24 cellular contexts compared by ENCODE assay signal in the genomic region with DNA sequence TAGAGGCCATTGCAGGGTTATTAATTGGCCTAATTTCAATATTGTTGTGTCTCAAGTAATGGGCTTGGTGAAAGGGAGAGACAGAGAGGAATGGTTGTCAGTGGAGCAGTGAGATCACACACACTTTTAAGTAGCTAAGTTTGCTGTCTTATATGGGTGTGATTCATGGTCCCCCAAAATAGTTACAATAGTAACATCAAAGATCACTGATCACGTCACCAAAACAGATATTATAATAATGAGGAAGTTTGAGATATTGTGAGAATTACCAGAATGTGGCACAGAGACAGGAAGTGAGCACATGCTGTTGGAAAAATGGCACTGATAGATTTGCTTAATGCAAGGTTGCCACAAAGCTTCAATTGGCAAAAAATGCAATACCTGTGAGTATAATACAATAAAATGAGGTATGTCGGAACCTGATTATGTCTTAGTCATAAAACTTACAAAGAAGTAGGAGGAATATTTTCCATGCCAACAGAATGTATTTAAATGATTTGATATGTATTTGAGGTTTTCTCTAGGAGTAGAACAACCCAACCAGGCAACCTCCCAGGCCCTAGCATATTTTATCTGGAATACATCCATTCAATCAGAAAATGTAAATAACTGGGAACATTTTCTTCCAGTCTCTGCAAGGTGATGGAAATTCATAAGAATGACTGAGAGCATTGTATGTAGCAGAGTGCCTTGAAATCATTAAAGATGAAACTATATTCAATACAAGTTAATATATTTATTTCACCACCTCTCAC.
DNase-seq lines count a peak whose midpoint lies in the region; FAIRE-seq and TF ChIP-seq lines count a peak whose summit lies in the region.
"Had no signal": no experiment of that assay in that cellular context is flagged by ENCODE, and none has a peak within 500 bp of the region (broad histone marks: within the 10 kb centered on the region; RNA-seq: fewer than 3 reads in every experiment).

No MANE protein-coding gene starts in this region.

- H3K4me2 ChIP-seq in osteoblast (ENCODE audit: insufficient read depth, low read length), result no peak overlapping the region
- H3K4me2 ChIP-seq: SK-N-SH had no signal

- TF ChIP-seq CTCF in LNCaP clone FGC (IDR thresholded peaks at IDR 0.05; ENCODE audit: control insufficient read depth, extremely low read depth, insufficient read depth) (no peak), bronchial epithelial cell (IDR thresholded peaks at IDR 0.05; ENCODE audit: insufficient read depth, low read length, severe bottlenecking) (no peak), osteoblast (IDR thresholded peaks at IDR 0.05; ENCODE audit: extremely low read depth, low read depth, low read length) (no peak)

- H3K27ac ChIP-seq in osteoblast (ENCODE audit: low read depth, low read length), result no peak overlapping the region
- H3K27ac ChIP-seq: GM23248 had no signal

- no peak overlapping the region for H2AFZ ChIP-seq in osteoblast (ENCODE audit: low read length)
- H2AFZ ChIP-seq: GM23248 had no signal

- H3K9me3 ChIP-seq in osteoblast (ENCODE audit: low read depth, low read length), result no peaks in the 10 kb centered on the region
- H3K9me3 ChIP-seq: SK-N-SH had no signal

- no peaks in the 10 kb centered on the region for H4K20me1 ChIP-seq in osteoblast (ENCODE audit: insufficient read depth, low read length)

- FAIRE-seq in bronchial epithelial cell (lab: Jason Lieb, UNC), result no peak

- DNase-seq in CD1c-positive myeloid dendritic cell (ENCODE audit: extremely low spot score) (peak; percentile 76), LNCaP clone FGC (ENCODE audit: low read depth) (peak; percentile 93), bronchial epithelial cell (ENCODE audit: low read depth) (peak; percentile 59), osteoblast (ENCODE audit: insufficient read length, low spot score, missing footprints) (peak; percentile 48), DMS153 treated with DMSO at 0.1 percent for 48 hours (lab: John Stamatoyannopoulos, UW; ENCODE audit: unreplicated experiment) (no peak), ecto neural progenitor cell (ENCODE audit: low spot score) (no peak)
- DNase-seq in stimulated activated CD4-positive, alpha-beta T cell treated with anti-CD3 and anti-CD28 coated beads, Interleukin-15, amount 100 ng/mL, for 24 hours, result no peak
- DNase-seq: activated CD4-positive, alpha-beta T cell treated with anti-CD3 and anti-CD28 coated beads, Interleukin-2, amount 50 U/mL, for 1 hour; activated CD8-positive, alpha-beta memory T cell treated with anti-CD3 and anti-CD28 coated beads, Interleukin-2, amount 10 ng/mL, durations not matched to agents 7 days and 5 days; activated naive CD4-positive, alpha-beta T cell treated with anti-CD3 and anti-CD28 coated beads for 36 hours; CD4-positive, alpha-beta memory T cell; effector CD4-positive, alpha-beta T cell; foreskin melanocyte; GM23248; left colon; NCI-H1092; NCI-H1930; NCI-H345; NCI-H82; SK-N-SH; stimulated activated CD4-positive, alpha-beta T cell treated with anti-CD3 and anti-CD28 coated beads, Interleukin-4, amount 100 ng/mL, for 1 hour; stimulated activated naive CD4-positive, alpha-beta T cell treated with Interleukin-2 at 50 U/mL for 16 hours had no signal

- no peaks in the 10 kb centered on the region for H3K4me1 ChIP-seq in osteoblast (ENCODE audit: insufficient read depth, low read length)

- H3K36me3 ChIP-seq in bronchial epithelial cell (ENCODE audit: control insufficient read depth, insufficient read depth, low read length), result no peaks in the 10 kb centered on the region
- peaks cover 3% of the 10 kb centered on the region for H3K36me3 ChIP-seq in osteoblast (ENCODE audit: insufficient read depth, low read length)

- H3K27me3 ChIP-seq in bronchial epithelial cell (ENCODE audit: control insufficient read depth, insufficient read depth, low read length) (no peaks in the 10 kb centered on the region), osteoblast (ENCODE audit: insufficient read depth, low read length) (no peaks in the 10 kb centered on the region)
- H3K27me3 ChIP-seq: ascending aorta, tibial nerve had no signal

- no peaks in the 10 kb centered on the region for H3K79me2 ChIP-seq in osteoblast (ENCODE audit: insufficient read depth, low read length)

- no peak overlapping the region for H3K4me3 ChIP-seq in LNCaP clone FGC (ENCODE audit: low read depth, low read length)
- H3K4me3 ChIP-seq in bronchial epithelial cell (ENCODE audit: low read depth, low read length), result no peak overlapping the region
- no peak overlapping the region for H3K4me3 ChIP-seq in osteoblast (ENCODE audit: insufficient read depth, low read length)
- H3K4me3 ChIP-seq: ascending aorta, GM23248, tibial nerve had no signal

Comparison
In these comparisons a context has a peak if more than half of its experiments do, and no peak if none do; other contexts are left out.
1. DNase-seq: peak in CD1c-positive myeloid dendritic cell (single experiment), LNCaP clone FGC (single experiment), bronchial epithelial cell (single experiment) and osteoblast (single experiment); none in stimulated activated CD4-positive, alpha-beta T cell treated with anti-CD3 and anti-CD28 coated beads, Interleukin-15, amount 100 ng/mL, for 24 hours (single experiment), DMS153 treated with DMSO at 0.1 percent for 48 hours (single experiment) and ecto neural progenitor cell (single experiment).